29 cellular contexts compared by ENCODE assay signal in the genomic region with DNA sequence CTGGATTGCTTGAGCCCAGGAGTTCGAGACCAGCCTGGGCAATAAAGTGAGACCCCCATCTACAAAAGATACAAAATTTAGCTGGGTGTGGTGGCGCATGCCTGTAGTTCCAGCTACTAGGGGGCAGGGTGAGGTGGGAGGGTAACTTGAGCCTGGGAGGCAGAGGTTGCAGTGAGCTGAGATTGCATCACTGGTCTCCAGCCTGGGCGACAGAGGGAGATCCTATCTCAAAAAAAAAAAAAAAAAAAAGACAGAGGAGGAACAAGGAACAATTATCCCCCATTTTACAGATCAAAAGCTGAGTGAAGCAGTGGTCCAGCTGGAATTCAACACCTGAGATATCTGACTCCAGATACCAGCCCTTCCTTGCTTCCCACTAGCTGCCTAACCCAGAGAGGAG. TPM values are rescaled to one million over a fixed set of nuclear protein-coding genes. Genes with fewer than 3 reads are reported as not detected.
DNase-seq lines count a peak whose midpoint lies in the region; FAIRE-seq and TF ChIP-seq lines count a peak whose summit lies in the region.
"Had no signal": no experiment of that assay in that cellular context is flagged by ENCODE, and none has a peak within 500 bp of the region (broad histone marks: within the 10 kb centered on the region; RNA-seq: fewer than 3 reads in every experiment).

No MANE protein-coding gene starts in this region.

- no peak for TF ChIP-seq RAD21 in H1 (IDR thresholded peaks at IDR 0.05 in 1 of 2, conservative IDR thresholded peaks at IDR 0.05 in 1 of 2; ENCODE audit: low read depth in 2 of 2, low read length in 2 of 2)

- H2AK5ac ChIP-seq in H1 (ENCODE audit: low read depth, low read length): no peak overlapping the region

- H4K5ac ChIP-seq in H1 (ENCODE audit: insufficient read length, low read depth, low read length): no peak overlapping the region

- H3K79me1 ChIP-seq in H1 (ENCODE audit: low read depth, low read length): no peaks in the 10 kb centered on the region; the same call in 1 of the 2 replicates

- 0 out of 2 replicates have a peak overlapping the region, but pooled peaks have one; percentile 62 for H2BK12ac ChIP-seq in H1 (ENCODE audit: low read depth, low read length)

- TF ChIP-seq EP300 in H1 (IDR thresholded peaks at IDR 0.05; ENCODE audit: borderline replicate concordance in 1 of 2, low read depth in 2 of 2, low read length in 2 of 2): no peak

- no peaks in the 10 kb centered on the region for H3K9me3 ChIP-seq in NT2/D1 (ENCODE audit: insufficient read depth, low read length)
- no peaks in the 10 kb centered on the region for H3K9me3 ChIP-seq in H1 (ENCODE audit: insufficient read depth in 2 of 2, low read depth in 1 of 2, low read length in 1 of 2)
- no peaks in the 10 kb centered on the region for H3K9me3 ChIP-seq in vagina
- H3K9me3 ChIP-seq: ascending aorta; BLaER1 treated with 17β-estradiol and CSF1 and Interleukin-3, amounts not matched to agents 10 nM and 100 nM; suprapubic skin had no signal

- H3K4ac ChIP-seq in H1 (replicated peaks; ENCODE audit: insufficient read length, low read depth, low read length): no peak overlapping the region

- H3K27me3 ChIP-seq in NT2/D1 (ENCODE audit: insufficient read depth, insufficient read length): no peaks in the 10 kb centered on the region
- no peaks in the 10 kb centered on the region for H3K27me3 ChIP-seq in H1 (replicated peaks in 1 of 4; ENCODE audit: control insufficient read depth in 3 of 4, extremely low read depth in 1 of 4, insufficient read depth in 3 of 4, low read length in 3 of 4)
- no peaks in the 10 kb centered on the region for H3K27me3 ChIP-seq in vagina
- H3K27me3 ChIP-seq: ascending aorta; BLaER1 treated with 17β-estradiol and CSF1 and Interleukin-3, amounts not matched to agents 10 nM and 100 nM; suprapubic skin had no signal

- H3K9me3 Mint-ChIP-seq in nephron progenitor cell: no peaks in the 10 kb centered on the region
- H3K9me3 Mint-ChIP-seq: activated naive CD8-positive, alpha-beta T cell treated with anti-CD3 and anti-CD28 coated beads for 36 hours; central memory CD8-positive, alpha-beta T cell had no signal

- intact Hi-C loops in vagina (cut with DNase I): no loop called here

- H2AFZ ChIP-seq in H1 (ENCODE audit: low read length): no peak overlapping the region

- DNase-seq in H4 (ENCODE audit: low spot score): peak; percentile 39
- DNase-seq in NT2/D1 (ENCODE audit: low read depth, low spot score): no peak
- DNase-seq in H1 (ENCODE audit: low read depth in 1 of 2, low spot score in 2 of 2): no peak
- DNase-seq in nephron progenitor cell: peak; percentile 10
- no peak for DNase-seq in medulla oblongata (ENCODE audit: extremely low spot score)
- no peak for DNase-seq in mesenteric fat pad (ENCODE audit: low spot score)
- DNase-seq in vagina (ENCODE audit: extremely low spot score in 2 of 2): no peak
- no peak for DNase-seq in NCI-H748 treated with DMSO at 0.1 percent for 48 hours (lab: John Stamatoyannopoulos, UW)
- DNase-seq: activated CD8-positive, alpha-beta T cell treated with anti-CD3 and anti-CD28 coated beads, Interleukin-2, amount 10 ng/mL, durations not matched to agents 7 days and 5 days; activated effector memory CD4-positive, alpha-beta T cell treated with anti-CD3 and anti-CD28 coated beads, Interleukin-2, amount 50 U/mL, for 16 hours; activated naive CD8-positive, alpha-beta T cell treated with anti-CD3 and anti-CD28 coated beads for 36 hours; dermis blood vessel endothelial cell; glutamatergic neuron; IMR-90; kidney glomerular epithelial cell; NCI-H1105; NCI-H1930; NCI-H226; right cardiac atrium; RPMI8226; stimulated activated naive CD4-positive, alpha-beta T cell; T-helper 1 cell had no signal

- no peak overlapping the region for H3K4me3 Mint-ChIP-seq in nephron progenitor cell
- H3K4me3 Mint-ChIP-seq: activated CD8-positive, alpha-beta T cell treated with anti-CD3 and anti-CD28 coated beads, Interleukin-2, amount 10 ng/mL, durations not matched to agents 7 days and 5 days; activated naive CD8-positive, alpha-beta T cell treated with anti-CD3 and anti-CD28 coated beads for 36 hours; central memory CD8-positive, alpha-beta T cell had no signal

- no peak for TF ChIP-seq CTCF in H1 (IDR thresholded peaks at IDR 0.05; ENCODE audit: control extremely low read depth in 1 of 3, insufficient read depth in 1 of 3, low read depth in 1 of 3, low read length in 3 of 3)
- TF ChIP-seq CTCF in nephron progenitor cell (IDR thresholded peaks at IDR 0.05): no peak
- TF ChIP-seq CTCF in vagina (IDR thresholded peaks at IDR 0.05): no peak

- H3K4me2 ChIP-seq in H1 (ENCODE audit: insufficient read depth in 1 of 2, low read depth in 2 of 2, low read length in 2 of 2): no peak overlapping the region
- H3K4me2 ChIP-seq: BLaER1 treated with 17β-estradiol and CSF1 and Interleukin-3, amounts not matched to agents 10 nM and 100 nM had no signal

- H4K91ac ChIP-seq in H1 (replicated peaks; ENCODE audit: insufficient read length, low read length): no peak overlapping the region

- H2BK15ac ChIP-seq in H1 (ENCODE audit: low read length): no peak overlapping the region

- H3K14ac ChIP-seq in H1 (ENCODE audit: insufficient read length): no peak overlapping the region

- H3K27me3 Mint-ChIP-seq in nephron progenitor cell (ENCODE audit: low read depth, poor library complexity): peaks cover 9% of the 10 kb centered on the region
- H3K27me3 Mint-ChIP-seq: activated naive CD8-positive, alpha-beta T cell treated with anti-CD3 and anti-CD28 coated beads for 36 hours had no signal

- H2BK5ac ChIP-seq in H1 (ENCODE audit: low read depth, low read length): no peak overlapping the region

- no peak overlapping the region for H2BK20ac ChIP-seq in H1 (ENCODE audit: low read length)

- H4K8ac ChIP-seq in H1 (ENCODE audit: extremely low read depth, insufficient read depth, low read length): no peak overlapping the region

- WGBS in H1 (ENCODE audit: extremely low coverage in 1 of 2, insufficient coverage in 1 of 2, insufficient read length in 1 of 2, insufficient replicate concordance in 2 of 2, low coverage in 1 of 2, low lambda C conversion rate in 2 of 2, missing lambda C conversion rate in 1 of 2), 2 experiments: 77% methylated on average over 2 of the region's 3 CpGs; no CpG with 5 or more reads in 1 of the 2 experiments

- H3K23ac ChIP-seq in H1 (ENCODE audit: insufficient read length): no peak overlapping the region

- no peaks in the 10 kb centered on the region for H3K23me2 ChIP-seq in H1 (ENCODE audit: low read depth, low read length)

- peaks cover 30% of the 10 kb centered on the region for H3K4me1 ChIP-seq in NT2/D1 (ENCODE audit: insufficient read depth, insufficient read length)
- H3K4me1 ChIP-seq in H1 (replicated peaks in 1 of 4; ENCODE audit: control insufficient read depth in 3 of 4, insufficient read depth in 4 of 4, low read length in 3 of 4): peaks cover 4 to 15% (median 8%) of the 10 kb centered on the region in 4 experiments; a peak in 6 of 7 replicates
- no peaks in the 10 kb centered on the region for H3K4me1 ChIP-seq in vagina
- H3K4me1 ChIP-seq: ascending aorta; BLaER1 treated with 17β-estradiol and CSF1 and Interleukin-3, amounts not matched to agents 10 nM and 100 nM; suprapubic skin had no signal

- CTCF ChIA-PET in H1 (lab: Charles Lee; ENCODE audit: partially characterized antibody): interaction anchor here (0.6 to 4.0 kb wide), 11 partner anchors 8 to 242 kb away, joined by 3 to 23 read pairs (median 3); no protein-coding TSS in a partner anchor

- H2BK120ac ChIP-seq in H1 (replicated peaks; ENCODE audit: low read depth, low read length): no peak overlapping the region

- H3K9ac ChIP-seq in NT2/D1 (ENCODE audit: insufficient read length, low read depth) (peak overlapping the region; percentile 46), H1 (replicated peaks in 1 of 4; ENCODE audit: extremely low read depth in 1 of 4, low read depth in 3 of 4, low read length in 3 of 4) (no peak overlapping the region)
- H3K9ac ChIP-seq: BLaER1 treated with 17β-estradiol and CSF1 and Interleukin-3, amounts not matched to agents 10 nM and 100 nM had no signal

- H3K79me2 ChIP-seq in H1 (ENCODE audit: control insufficient read depth in 1 of 2, insufficient read depth in 2 of 2, low read length in 2 of 2): no peaks in the 10 kb centered on the region

- H3K36me3 ChIP-seq in NT2/D1 (ENCODE audit: insufficient read depth, insufficient read length, low read length) (peaks cover 43% of the 10 kb centered on the region), H1 (ENCODE audit: control insufficient read depth in 2 of 4, insufficient read depth in 4 of 4, low read length in 3 of 4) (peaks cover 11 to 49% (median 16%) of the 10 kb centered on the region in 4 experiments), vagina (no peaks in the 10 kb centered on the region)
- H3K36me3 ChIP-seq: ascending aorta; BLaER1 treated with 17β-estradiol and CSF1 and Interleukin-3, amounts not matched to agents 10 nM and 100 nM; suprapubic skin had no signal

- H3K27ac ChIP-seq in H1 (ENCODE audit: low read depth, low read length) (no peak overlapping the region), vagina (no peak overlapping the region)
- H3K27ac ChIP-seq: ascending aorta; BLaER1 treated with 17β-estradiol and CSF1 and Interleukin-3, amounts not matched to agents 10 nM and 100 nM; suprapubic skin had no signal

- FAIRE-seq in H1 (lab: Jason Lieb, UNC): no peak

- no peaks in the 10 kb centered on the region for H3K36me3 Mint-ChIP-seq in nephron progenitor cell (ENCODE audit: low read depth)
- H3K36me3 Mint-ChIP-seq: activated naive CD8-positive, alpha-beta T cell treated with anti-CD3 and anti-CD28 coated beads for 36 hours had no signal

- H4K20me1 ChIP-seq in H1 (replicated peaks in 1 of 2; ENCODE audit: control insufficient read depth in 1 of 2, insufficient read depth in 2 of 2, low read length in 2 of 2): peaks cover 0 to 7% of the 10 kb centered on the region in 2 experiments
- H4K20me1 ChIP-seq: BLaER1 treated with 17β-estradiol and CSF1 and Interleukin-3, amounts not matched to agents 10 nM and 100 nM had no signal

- H3K56ac ChIP-seq in H1 (replicated peaks; ENCODE audit: insufficient read length, low read depth, low read length): no peak overlapping the region

- H3K4me3 ChIP-seq in NT2/D1 (ENCODE audit: insufficient read length, low read depth) (no peak overlapping the region), H1 (ENCODE audit: extremely low read depth in 1 of 4, insufficient read depth in 2 of 4, low read depth in 3 of 4, low read length in 4 of 4) (no peak overlapping the region), vagina (no peak overlapping the region)
- H3K4me3 ChIP-seq: ascending aorta; BLaER1 treated with 17β-estradiol and CSF1 and Interleukin-3, amounts not matched to agents 10 nM and 100 nM; lung; suprapubic skin had no signal

- H3K4me1 Mint-ChIP-seq in nephron progenitor cell: peaks cover 39% of the 10 kb centered on the region
- H3K4me1 Mint-ChIP-seq: activated naive CD8-positive, alpha-beta T cell treated with anti-CD3 and anti-CD28 coated beads for 36 hours had no signal

- H3K18ac ChIP-seq in H1 (ENCODE audit: extremely low read depth, low read length): no peak overlapping the region

- no peak overlapping the region for H3K27ac Mint-ChIP-seq in nephron progenitor cell
- H3K27ac Mint-ChIP-seq: activated CD8-positive, alpha-beta T cell treated with anti-CD3 and anti-CD28 coated beads, Interleukin-2, amount 10 ng/mL, durations not matched to agents 7 days and 5 days; activated naive CD8-positive, alpha-beta T cell treated with anti-CD3 and anti-CD28 coated beads for 36 hours had no signal

- no peak for TF ChIP-seq POLR2A in H1 (IDR thresholded peaks at IDR 0.05; ENCODE audit: control extremely low read depth in 1 of 2, low read depth in 2 of 2, low read length in 2 of 2)
- no peak for TF ChIP-seq POLR2A in vagina (IDR thresholded peaks at IDR 0.05)

- POLR2A ChIA-PET in H1 (lab: Charles Lee; ENCODE audit: partially characterized antibody): interaction anchor here (0.7 to 11.7 kb wide), 12 partner anchors 7 to 152 kb away, joined by 3 to 98 read pairs (median 4); no protein-coding TSS in a partner anchor

RNA-seq across cellular contexts. Expression of a gene that starts 34.8 kb away (rescaled TPM):
- total RNA-seq in H4 (2014; rRNA removed; shearing (Covaris generic)): not detected in 2 replicates
- 425 and 441 TPM in 2 replicates for total RNA-seq in H1 (2021; fragmentation: NEBNext Ultra II Directional; extraction: Animal tissue kit (Norgen Biotek cat#: 25700))
- 20.8 and 35.3 TPM in 2 replicates for polyA plus RNA-seq in H1 (2011; rRNA removed)
- polyA plus RNA-seq in H1 (2011; cell fraction: cytosol; rRNA removed): 102 TPM
- 28.5 TPM for polyA plus RNA-seq in H1 (2011; cell fraction: nucleus; rRNA removed)
- polyA plus RNA-seq in H1 (2012, experiment 1 of 2): 165 to 378 TPM (median 196 TPM) in 4 replicates
- polyA plus RNA-seq in H1 (2012, experiment 2 of 2): 19.6 TPM
- polyA plus RNA-seq in H1 (2013, experiment 1 of 2): 521 TPM
- 516 TPM for polyA plus RNA-seq in H1 (2013, experiment 2 of 2)
- 32.9 and 39.8 TPM in 2 replicates for polyA minus RNA-seq in H1 (2011; rRNA and poly(A)+ RNA removed)
- polyA minus RNA-seq in H1 (2011; cell fraction: cytosol; rRNA and poly(A)+ RNA removed): 55.6 TPM
- 94.0 TPM for polyA minus RNA-seq in H1 (2011; cell fraction: nucleus; rRNA and poly(A)+ RNA removed)
- total RNA-seq in mesenteric fat pad (0.42 TPM), vagina (not detected)
- total RNA-seq: activated CD8-positive, alpha-beta T cell treated with anti-CD3 and anti-CD28 coated beads, Interleukin-2, amount 10 ng/mL, durations not matched to agents 7 days and 5 days; ascending aorta; Daoy; dermis blood vessel endothelial cell; IMR-90; ureter had no signal
- polyA plus RNA-seq: IMR-90 had no signal

Comparison
In these comparisons a context has a peak if more than half of its experiments do, and no peak if none do; other contexts are left out.
1. DNase-seq: peak in H4 (single experiment) and nephron progenitor cell (single experiment); none in NT2/D1 (single experiment), H1 (0 of 2), medulla oblongata (single experiment), mesenteric fat pad (single experiment), vagina (0 of 2) and NCI-H748 treated with DMSO at 0.1 percent for 48 hours (single experiment).
2. RNA of a gene that starts 34.8 kb away (total RNA-seq): 425 to 441 TPM in H1; 0.42 TPM in mesenteric fat pad (single experiment), not detected in vagina (single experiment) and not detected in H4; every median in the first group is over 100 times any median in the second.